ENCODE assay signal across 3 cellular contexts in genomic region chr10:73494213-73494612, GRCh38.
A peak's percentile ranks its signal among the peaks of the same experiment; 100 is the strongest.
TF ChIP-seq lines count a peak whose summit lies in the region.

No MANE protein-coding gene starts in this region.

TF ChIP-seq in A549, 52 proteins besides CTCF, POLR2A, EP300 and RAD21:
- TF ChIP-seq MAZ (IDR thresholded peaks at IDR 0.05; ENCODE audit: borderline replicate concordance, low read depth, low read length) (no peak), CHD2 (IDR thresholded peaks at IDR 0.05; ENCODE audit: low read length, partially characterized antibody) (no peak), KDM5A (IDR thresholded peaks at IDR 0.05) (no peak), TP53 (CRISPR knock-in tag; IDR thresholded peaks at IDR 0.05) (no peak), GATA3 (IDR thresholded peaks at IDR 0.05; ENCODE audit: borderline replicate concordance) (no peak), ATOH8 (CRISPR knock-in tag; IDR thresholded peaks at IDR 0.05; ENCODE audit: low read depth) (no peak), NPAS2 (CRISPR knock-in tag; IDR thresholded peaks at IDR 0.05; ENCODE audit: borderline replicate concordance) (no peak), JUNB (IDR thresholded peaks at IDR 0.05) (no peak), EHMT2 (IDR thresholded peaks at IDR 0.05; ENCODE audit: low read depth) (no peak), ESRRA (IDR thresholded peaks at IDR 0.05; ENCODE audit: borderline replicate concordance, low read length) (no peak), ZNF302 (CRISPR knock-in tag; IDR thresholded peaks at IDR 0.05) (no peak), FOXS1 (CRISPR knock-in tag; IDR thresholded peaks at IDR 0.05) (no peak)
- TF ChIP-seq, protein P1, sequence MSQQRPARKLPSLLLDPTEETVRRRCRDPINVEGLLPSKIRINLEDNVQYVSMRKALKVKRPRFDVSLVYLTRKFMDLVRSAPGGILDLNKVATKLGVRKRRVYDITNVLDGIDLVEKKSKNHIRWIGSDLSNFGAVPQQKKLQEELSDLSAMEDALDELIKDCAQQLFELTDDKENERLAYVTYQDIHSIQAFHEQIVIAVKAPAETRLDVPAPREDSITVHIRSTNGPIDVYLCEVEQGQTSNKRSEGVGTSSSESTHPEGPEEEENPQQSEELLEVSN (IDR thresholded peaks at IDR 0.05; ENCODE audit: borderline replicate concordance, low read depth), result no peak

TF ChIP-seq in HCT116, 20 proteins besides CTCF, POLR2A, EP300 and RAD21:
- TF ChIP-seq CBX3 (IDR thresholded peaks at IDR 0.05; ENCODE audit: low read depth), result no peak
- TF ChIP-seq SIN3A (IDR thresholded peaks at IDR 0.05; ENCODE audit: low read depth), result no peak
- no peak for TF ChIP-seq JUND (IDR thresholded peaks at IDR 0.05)
- TF ChIP-seq EZH2phosphoT487 (IDR thresholded peaks at IDR 0.05; ENCODE audit: borderline replicate concordance), result no peak
- no peak for TF ChIP-seq TCF7L2 (IDR thresholded peaks at IDR 0.05; ENCODE audit: borderline replicate concordance, extremely low read depth, insufficient read depth, insufficient read length)
- TF ChIP-seq, protein P2, sequence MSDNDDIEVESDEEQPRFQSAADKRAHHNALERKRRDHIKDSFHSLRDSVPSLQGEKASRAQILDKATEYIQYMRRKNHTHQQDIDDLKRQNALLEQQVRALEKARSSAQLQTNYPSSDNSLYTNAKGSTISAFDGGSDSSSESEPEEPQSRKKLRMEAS (IDR thresholded peaks at IDR 0.05), result no peak
- no peak for TF ChIP-seq EGR1 (IDR thresholded peaks at IDR 0.05; ENCODE audit: low read depth)
- TF ChIP-seq, protein P3, sequence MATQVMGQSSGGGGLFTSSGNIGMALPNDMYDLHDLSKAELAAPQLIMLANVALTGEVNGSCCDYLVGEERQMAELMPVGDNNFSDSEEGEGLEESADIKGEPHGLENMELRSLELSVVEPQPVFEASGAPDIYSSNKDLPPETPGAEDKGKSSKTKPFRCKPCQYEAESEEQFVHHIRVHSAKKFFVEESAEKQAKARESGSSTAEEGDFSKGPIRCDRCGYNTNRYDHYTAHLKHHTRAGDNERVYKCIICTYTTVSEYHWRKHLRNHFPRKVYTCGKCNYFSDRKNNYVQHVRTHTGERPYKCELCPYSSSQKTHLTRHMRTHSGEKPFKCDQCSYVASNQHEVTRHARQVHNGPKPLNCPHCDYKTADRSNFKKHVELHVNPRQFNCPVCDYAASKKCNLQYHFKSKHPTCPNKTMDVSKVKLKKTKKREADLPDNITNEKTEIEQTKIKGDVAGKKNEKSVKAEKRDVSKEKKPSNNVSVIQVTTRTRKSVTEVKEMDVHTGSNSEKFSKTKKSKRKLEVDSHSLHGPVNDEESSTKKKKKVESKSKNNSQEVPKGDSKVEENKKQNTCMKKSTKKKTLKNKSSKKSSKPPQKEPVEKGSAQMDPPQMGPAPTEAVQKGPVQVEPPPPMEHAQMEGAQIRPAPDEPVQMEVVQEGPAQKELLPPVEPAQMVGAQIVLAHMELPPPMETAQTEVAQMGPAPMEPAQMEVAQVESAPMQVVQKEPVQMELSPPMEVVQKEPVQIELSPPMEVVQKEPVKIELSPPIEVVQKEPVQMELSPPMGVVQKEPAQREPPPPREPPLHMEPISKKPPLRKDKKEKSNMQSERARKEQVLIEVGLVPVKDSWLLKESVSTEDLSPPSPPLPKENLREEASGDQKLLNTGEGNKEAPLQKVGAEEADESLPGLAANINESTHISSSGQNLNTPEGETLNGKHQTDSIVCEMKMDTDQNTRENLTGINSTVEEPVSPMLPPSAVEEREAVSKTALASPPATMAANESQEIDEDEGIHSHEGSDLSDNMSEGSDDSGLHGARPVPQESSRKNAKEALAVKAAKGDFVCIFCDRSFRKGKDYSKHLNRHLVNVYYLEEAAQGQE (IDR thresholded peaks at IDR 0.05; ENCODE audit: low read depth), result no peak
- no peak for TF ChIP-seq SRF (IDR thresholded peaks at IDR 0.05; ENCODE audit: low read depth)
- TF ChIP-seq FOSL1 (IDR thresholded peaks at IDR 0.05; ENCODE audit: low read depth), result no peak
- no peak for TF ChIP-seq EZH2 (IDR thresholded peaks at IDR 0.05)
- TF ChIP-seq, protein P4, sequence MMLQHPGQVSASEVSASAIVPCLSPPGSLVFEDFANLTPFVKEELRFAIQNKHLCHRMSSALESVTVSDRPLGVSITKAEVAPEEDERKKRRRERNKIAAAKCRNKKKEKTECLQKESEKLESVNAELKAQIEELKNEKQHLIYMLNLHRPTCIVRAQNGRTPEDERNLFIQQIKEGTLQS (IDR thresholded peaks at IDR 0.05), result no peak
- no peak for TF ChIP-seq SP1 (IDR thresholded peaks at IDR 0.05; ENCODE audit: low read depth)
- TF ChIP-seq CEBPB (IDR thresholded peaks at IDR 0.05; ENCODE audit: low read depth), result no peak
- TF ChIP-seq ELF1 (IDR thresholded peaks at IDR 0.05; ENCODE audit: borderline replicate concordance, low read depth), result no peak
- no peak for TF ChIP-seq YY1 (IDR thresholded peaks at IDR 0.05; ENCODE audit: extremely low read depth, insufficient replicate concordance, low read depth, low read length)
- TF ChIP-seq POLR2AphosphoS5 (IDR thresholded peaks at IDR 0.05; ENCODE audit: low read depth, low read length), result no peak
- TF ChIP-seq ZFX (IDR thresholded peaks at IDR 0.05), result no peak

TF ChIP-seq in GM12878, 131 proteins besides CTCF, POLR2A, EP300 and RAD21:
- TF ChIP-seq, protein P5, sequence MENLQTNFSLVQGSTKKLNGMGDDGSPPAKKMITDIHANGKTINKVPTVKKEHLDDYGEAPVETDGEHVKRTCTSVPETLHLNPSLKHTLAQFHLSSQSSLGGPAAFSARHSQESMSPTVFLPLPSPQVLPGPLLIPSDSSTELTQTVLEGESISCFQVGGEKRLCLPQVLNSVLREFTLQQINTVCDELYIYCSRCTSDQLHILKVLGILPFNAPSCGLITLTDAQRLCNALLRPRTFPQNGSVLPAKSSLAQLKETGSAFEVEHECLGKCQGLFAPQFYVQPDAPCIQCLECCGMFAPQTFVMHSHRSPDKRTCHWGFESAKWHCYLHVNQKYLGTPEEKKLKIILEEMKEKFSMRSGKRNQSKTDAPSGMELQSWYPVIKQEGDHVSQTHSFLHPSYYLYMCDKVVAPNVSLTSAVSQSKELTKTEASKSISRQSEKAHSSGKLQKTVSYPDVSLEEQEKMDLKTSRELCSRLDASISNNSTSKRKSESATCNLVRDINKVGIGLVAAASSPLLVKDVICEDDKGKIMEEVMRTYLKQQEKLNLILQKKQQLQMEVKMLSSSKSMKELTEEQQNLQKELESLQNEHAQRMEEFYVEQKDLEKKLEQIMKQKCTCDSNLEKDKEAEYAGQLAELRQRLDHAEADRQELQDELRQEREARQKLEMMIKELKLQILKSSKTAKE (IDR thresholded peaks at IDR 0.05; ENCODE audit: low read depth, poor library complexity, severe bottlenecking), result no peak
- TF ChIP-seq ZNF384 (IDR thresholded peaks at IDR 0.05; ENCODE audit: borderline replicate concordance, low read depth, low read length), result no peak
- TF ChIP-seq ZSCAN29 (IDR thresholded peaks at IDR 0.05), result no peak
- no peak for TF ChIP-seq NFXL1 (IDR thresholded peaks at IDR 0.05; ENCODE audit: borderline replicate concordance)
- TF ChIP-seq IKZF2 (IDR thresholded peaks at IDR 0.05), result 0 out of 4 replicates have a peak, but pooled peaks of 1 of the 2 experiments have one; percentile 13
- no peak for TF ChIP-seq ZNF592 (IDR thresholded peaks at IDR 0.05)
- TF ChIP-seq, protein P6, sequence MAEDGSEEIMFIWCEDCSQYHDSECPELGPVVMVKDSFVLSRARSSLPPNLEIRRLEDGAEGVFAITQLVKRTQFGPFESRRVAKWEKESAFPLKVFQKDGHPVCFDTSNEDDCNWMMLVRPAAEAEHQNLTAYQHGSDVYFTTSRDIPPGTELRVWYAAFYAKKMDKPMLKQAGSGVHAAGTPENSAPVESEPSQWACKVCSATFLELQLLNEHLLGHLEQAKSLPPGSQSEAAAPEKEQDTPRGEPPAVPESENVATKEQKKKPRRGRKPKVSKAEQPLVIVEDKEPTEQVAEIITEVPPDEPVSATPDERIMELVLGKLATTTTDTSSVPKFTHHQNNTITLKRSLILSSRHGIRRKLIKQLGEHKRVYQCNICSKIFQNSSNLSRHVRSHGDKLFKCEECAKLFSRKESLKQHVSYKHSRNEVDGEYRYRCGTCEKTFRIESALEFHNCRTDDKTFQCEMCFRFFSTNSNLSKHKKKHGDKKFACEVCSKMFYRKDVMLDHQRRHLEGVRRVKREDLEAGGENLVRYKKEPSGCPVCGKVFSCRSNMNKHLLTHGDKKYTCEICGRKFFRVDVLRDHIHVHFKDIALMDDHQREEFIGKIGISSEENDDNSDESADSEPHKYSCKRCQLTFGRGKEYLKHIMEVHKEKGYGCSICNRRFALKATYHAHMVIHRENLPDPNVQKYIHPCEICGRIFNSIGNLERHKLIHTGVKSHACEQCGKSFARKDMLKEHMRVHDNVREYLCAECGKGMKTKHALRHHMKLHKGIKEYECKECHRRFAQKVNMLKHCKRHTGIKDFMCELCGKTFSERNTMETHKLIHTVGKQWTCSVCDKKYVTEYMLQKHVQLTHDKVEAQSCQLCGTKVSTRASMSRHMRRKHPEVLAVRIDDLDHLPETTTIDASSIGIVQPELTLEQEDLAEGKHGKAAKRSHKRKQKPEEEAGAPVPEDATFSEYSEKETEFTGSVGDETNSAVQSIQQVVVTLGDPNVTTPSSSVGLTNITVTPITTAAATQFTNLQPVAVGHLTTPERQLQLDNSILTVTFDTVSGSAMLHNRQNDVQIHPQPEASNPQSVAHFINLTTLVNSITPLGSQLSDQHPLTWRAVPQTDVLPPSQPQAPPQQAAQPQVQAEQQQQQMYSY (CRISPR knock-in tag; IDR thresholded peaks at IDR 0.05), result no peak
- no peak for TF ChIP-seq ESRRA (IDR thresholded peaks at IDR 0.05; ENCODE audit: low read length)
- TF ChIP-seq TAF1 (IDR thresholded peaks at IDR 0.05; ENCODE audit: borderline replicate concordance, low read depth, low read length), result no peak
- no peak for TF ChIP-seq ZBED1 (IDR thresholded peaks at IDR 0.05; ENCODE audit: borderline replicate concordance)
- peak; percentile 96 for TF ChIP-seq MLLT1 (IDR thresholded peaks at IDR 0.05)
- TF ChIP-seq BHLHE40 (IDR thresholded peaks at IDR 0.05; ENCODE audit: borderline replicate concordance in 1 of 2, low read depth in 2 of 2, low read length in 1 of 2), result no peak
- no peak for TF ChIP-seq CREM (IDR thresholded peaks at IDR 0.05; ENCODE audit: low read depth)
- no peak for TF ChIP-seq SREBF2 (IDR thresholded peaks at IDR 0.05; ENCODE audit: low read length)
- no peak for TF ChIP-seq SMAD1 (IDR thresholded peaks at IDR 0.05; ENCODE audit: low read depth, partially characterized antibody)
- TF ChIP-seq CHD2 (IDR thresholded peaks at IDR 0.05; ENCODE audit: borderline replicate concordance, low read depth, low read length), result no peak
